ENCODE assay signal across 10 cellular contexts in genomic region chr2:67259581-67260347, GRCh38.
DNase-seq lines count a peak whose midpoint lies in the region; ATAC-seq, FAIRE-seq and TF ChIP-seq lines count a peak whose summit lies in the region.
"Had no signal": no experiment of that assay in that cellular context is flagged by ENCODE, and none has a peak within 500 bp of the region (broad histone marks: within the 10 kb centered on the region; RNA-seq: fewer than 3 reads in every experiment).

No MANE protein-coding gene starts in this region.

- no peak overlapping the region for H2BK5ac ChIP-seq in mesendoderm (ENCODE audit: low read length)

- peak overlapping the region in 2 of 3 donors; percentile 18 to 30 for H3K27ac ChIP-seq in right lobe of liver
- H3K27ac ChIP-seq in HepG2 (ENCODE audit: extremely low read length, insufficient read depth, low read length), result no peak overlapping the region
- peak overlapping the region; percentile 98 for H3K27ac ChIP-seq in astrocyte (ENCODE audit: low read depth, low read length)
- H3K27ac ChIP-seq in aorta (ENCODE audit: low read depth in 1 of 2, low read length in 2 of 2), result peak overlapping the region; percentile 38 to 99
- no peak overlapping the region for H3K27ac ChIP-seq in mesendoderm (ENCODE audit: low read depth, low read length)
- H3K27ac ChIP-seq in kidney (ENCODE audit: low read depth in 2 of 2, low read length in 2 of 2), result no peak overlapping the region

- no peak overlapping the region for H3K18ac ChIP-seq in mesendoderm (ENCODE audit: low read length)

- TF ChIP-seq CTCF in right lobe of liver (IDR thresholded peaks at IDR 0.05) (no peak), HepG2 (CRISPR knock-in tag; IDR thresholded peaks at IDR 0.05) (no peak), astrocyte (IDR thresholded peaks at IDR 0.05; ENCODE audit: insufficient read depth, low read depth, low read length) (no peak), kidney epithelial cell (IDR thresholded peaks at IDR 0.05; ENCODE audit: insufficient read depth, low read length, poor library complexity, severe bottlenecking) (no peak), kidney (IDR thresholded peaks at IDR 0.05; ENCODE audit: borderline replicate concordance, extremely low read depth, insufficient read depth) (no peak)

- no peaks in the 10 kb centered on the region for H4K20me1 ChIP-seq in HepG2 (ENCODE audit: insufficient read depth, low read length)
- H4K20me1 ChIP-seq in astrocyte (ENCODE audit: insufficient read depth, low read length), result no peaks in the 10 kb centered on the region

- no peaks in the 10 kb centered on the region for H3K9me3 ChIP-seq in right lobe of liver
- no peaks in the 10 kb centered on the region for H3K9me3 ChIP-seq in HepG2 (ENCODE audit: low read length)
- no peaks in the 10 kb centered on the region for H3K9me3 ChIP-seq in astrocyte (ENCODE audit: insufficient read depth, low read depth, low read length)
- no peaks in the 10 kb centered on the region for H3K9me3 ChIP-seq in aorta (ENCODE audit: control insufficient read depth, low read length)
- no peaks in the 10 kb centered on the region for H3K9me3 ChIP-seq in kidney (ENCODE audit: control insufficient read depth in 1 of 2, low read length in 2 of 2)

- H3K27ac Mint-ChIP-seq in astrocyte (ENCODE audit: unreplicated experiment), result peak overlapping the region; percentile 87
- H3K27ac Mint-ChIP-seq: CD4-positive, CD25-positive, alpha-beta regulatory T cell had no signal

- H3K4me1 Mint-ChIP-seq in astrocyte (ENCODE audit: low read depth, unreplicated experiment), result peaks cover 13% of the 10 kb centered on the region
- H3K4me1 Mint-ChIP-seq: CD4-positive, CD25-positive, alpha-beta regulatory T cell had no signal

- no peak for TF ChIP-seq RAD21 in HepG2 (CRISPR knock-in tag; IDR thresholded peaks at IDR 0.05)

- DNase-seq in right lobe of liver (no peak), HepG2 (ENCODE audit: low spot score) (no peak), astrocyte (ENCODE audit: low read depth) (peak; percentile 97), kidney epithelial cell (ENCODE audit: low read depth) (peak; percentile 65), aorta (peak; percentile 56 to 66), mesendoderm (no peak), nucleus accumbens (lab: John Stamatoyannopoulos, UW) (no peak), kidney (no peak)
- DNase-seq: CD4-positive, CD25-positive, alpha-beta regulatory T cell; NCI-H1092 had no signal

- no peaks in the 10 kb centered on the region for H3K4me1 ChIP-seq in right lobe of liver
- H3K4me1 ChIP-seq in HepG2 (ENCODE audit: insufficient read depth, low read length), result no peaks in the 10 kb centered on the region
- H3K4me1 ChIP-seq in astrocyte (ENCODE audit: insufficient read depth, low read length), result peaks cover 22% of the 10 kb centered on the region
- H3K4me1 ChIP-seq in aorta (ENCODE audit: control insufficient read depth in 1 of 2, insufficient read depth in 2 of 2, low read length in 2 of 2), result peaks cover 0 to 3% of the 10 kb centered on the region in 2 donors
- H3K4me1 ChIP-seq in mesendoderm (ENCODE audit: control insufficient read depth, low read depth, low read length), result no peaks in the 10 kb centered on the region
- no peaks in the 10 kb centered on the region for H3K4me1 ChIP-seq in kidney (ENCODE audit: control insufficient read depth in 1 of 2, insufficient read depth in 1 of 2, low read depth in 1 of 2, low read length in 2 of 2)

- no peak for ATAC-seq in right lobe of liver
- no peak for ATAC-seq in HepG2
- ATAC-seq in aorta (ENCODE audit: low FRiP score), result peak; percentile 60

- no peak overlapping the region for H2BK15ac ChIP-seq in mesendoderm (replicated peaks; ENCODE audit: low read depth)

- TF ChIP-seq EP300 in HepG2 (IDR thresholded peaks at IDR 0.05; ENCODE audit: low read depth in 2 of 2, low read length in 2 of 2) (no peak), HepG2 (CRISPR knock-in tag; IDR thresholded peaks at IDR 0.05; ENCODE audit: borderline replicate concordance) (no peak)

- no peaks in the 10 kb centered on the region for H3K9me3 Mint-ChIP-seq in astrocyte (ENCODE audit: unreplicated experiment)

- H3K56ac ChIP-seq in mesendoderm (ENCODE audit: low read length), result no peak overlapping the region

- H3K4ac ChIP-seq in mesendoderm (ENCODE audit: low read depth, low read length), result no peak overlapping the region

- H3K27me3 ChIP-seq in right lobe of liver (no peaks in the 10 kb centered on the region), HepG2 (ENCODE audit: control insufficient read depth in 1 of 2, insufficient read depth in 2 of 2, low read length in 2 of 2) (no peaks in the 10 kb centered on the region), astrocyte (ENCODE audit: insufficient read depth, low read length) (no peaks in the 10 kb centered on the region), kidney epithelial cell (ENCODE audit: control insufficient read depth, insufficient read depth, low read length) (no peaks in the 10 kb centered on the region), aorta (ENCODE audit: control insufficient read depth in 1 of 2, insufficient read depth in 2 of 2, low read length in 1 of 2) (no peaks in the 10 kb centered on the region), mesendoderm (ENCODE audit: insufficient read depth, low read length, poor library complexity) (no peaks in the 10 kb centered on the region)

- H3K9ac ChIP-seq in HepG2 (ENCODE audit: insufficient read depth, low read depth, low read length) (no peak overlapping the region), astrocyte (ENCODE audit: low read length) (peak overlapping the region; percentile 87), mesendoderm (ENCODE audit: low read length) (no peak overlapping the region), kidney (ENCODE audit: low read length in 2 of 2) (no peak overlapping the region)

- H2BK120ac ChIP-seq in mesendoderm (ENCODE audit: low read depth, low read length), result no peak overlapping the region

- no TSS peak for BruUV-seq in HepG2 (replicated peaks; lab: Mats Ljungman, UMichigan)

- H3K36me3 ChIP-seq in right lobe of liver (no peaks in the 10 kb centered on the region), HepG2 (replicated peaks in 1 of 2; ENCODE audit: control insufficient read depth in 1 of 2, insufficient read depth in 2 of 2, low read length in 2 of 2) (no peaks in the 10 kb centered on the region), astrocyte (ENCODE audit: insufficient read depth, low read length) (no peaks in the 10 kb centered on the region), kidney epithelial cell (ENCODE audit: control insufficient read depth, insufficient read depth, low read length) (no peaks in the 10 kb centered on the region), aorta (ENCODE audit: control insufficient read depth in 1 of 2, insufficient read depth in 2 of 2, low read length in 1 of 2) (no peaks in the 10 kb centered on the region), mesendoderm (ENCODE audit: control insufficient read depth, insufficient read depth, low read length) (no peaks in the 10 kb centered on the region), kidney (ENCODE audit: control insufficient read depth in 1 of 2, insufficient read depth in 2 of 2, low read length in 2 of 2) (no peaks in the 10 kb centered on the region)

- H2AK5ac ChIP-seq in mesendoderm (ENCODE audit: low read length), result no peak overlapping the region

- no peak overlapping the region for H4K8ac ChIP-seq in mesendoderm (ENCODE audit: low read depth, low read length)

- H3K4me3 ChIP-seq in right lobe of liver (no peak overlapping the region), HepG2 (replicated peaks in 1 of 3; ENCODE audit: insufficient read depth in 1 of 3, low read depth in 2 of 3, low read length in 3 of 3) (no peak overlapping the region), astrocyte (ENCODE audit: insufficient read depth, low read depth, low read length) (no peak overlapping the region), kidney epithelial cell (ENCODE audit: low read depth, low read length) (no peak overlapping the region), aorta (ENCODE audit: low read length in 2 of 2) (peak overlapping the region in 1 of 2 donors; percentile 66), mesendoderm (ENCODE audit: low read length) (no peak overlapping the region), kidney (ENCODE audit: low read length in 2 of 2) (no peak overlapping the region)

- no peak overlapping the region for H3K4me2 ChIP-seq in HepG2 (ENCODE audit: low read depth, low read length)
- H3K4me2 ChIP-seq in astrocyte (ENCODE audit: low read length), result peak overlapping the region; percentile 62
- H3K4me2 ChIP-seq in mesendoderm (ENCODE audit: low read length), result no peak overlapping the region

- no peak for TF ChIP-seq POLR2A in right lobe of liver (IDR thresholded peaks at IDR 0.05)
- no peak for TF ChIP-seq POLR2A in HepG2 (IDR thresholded peaks at IDR 0.05; ENCODE audit: insufficient read depth in 1 of 2, low read depth in 2 of 2, low read length in 2 of 2)

- no peaks in the 10 kb centered on the region for H3K79me1 ChIP-seq in mesendoderm (ENCODE audit: low read length)

- WGBS in right lobe of liver (ENCODE audit: insufficient coverage, low coverage, low lambda C conversion rate, missing lambda C conversion rate), result 54% methylated on average over 5 of the region's 5 CpGs
- WGBS in HepG2 (ENCODE audit: low lambda C conversion rate), result 9% methylated on average over 5 of the region's 5 CpGs
- WGBS in aorta, 2 donors, result 6 to 11% methylated on average over 5 of the region's 5 CpGs
- no CpG with 5 or more reads among the region's 5 CpGs for WGBS in mesendoderm (ENCODE audit: extremely low coverage, insufficient coverage, low lambda C conversion rate)

- H3K79me2 ChIP-seq in HepG2 (ENCODE audit: insufficient read depth, low read length), result no peaks in the 10 kb centered on the region
- no peaks in the 10 kb centered on the region for H3K79me2 ChIP-seq in astrocyte (ENCODE audit: insufficient read depth, low read length)
- H3K79me2 ChIP-seq in mesendoderm (ENCODE audit: control insufficient read depth, insufficient read depth, low read length), result no peaks in the 10 kb centered on the region

- no peaks in the 10 kb centered on the region for H3K27me3 Mint-ChIP-seq in astrocyte (ENCODE audit: low read depth, unreplicated experiment)
- H3K27me3 Mint-ChIP-seq: CD4-positive, CD25-positive, alpha-beta regulatory T cell had no signal

- intact Hi-C loops in right lobe of liver (cut with DNase I), result no loop called here
- intact Hi-C loops in HepG2 (cut with micrococcal nuclease; ENCODE audit: unreplicated experiment), result no loop called here
- intact Hi-C loops in aorta (cut with DNase I), result loop anchor here (5.0 to 10.0 kb wide), 3 partner anchors 58 to 135 kb away; partner anchors contain the start of gene ETAA1 (in 1 of the 2)
- intact Hi-C loops in kidney (cut with DNase I), result no loop called here

- no peak overlapping the region for H3K4me3 Mint-ChIP-seq in astrocyte (ENCODE audit: unreplicated experiment)
- H3K4me3 Mint-ChIP-seq: CD4-positive, CD25-positive, alpha-beta regulatory T cell had no signal

- H3K36me3 Mint-ChIP-seq in astrocyte (ENCODE audit: low read depth, unreplicated experiment), result no peaks in the 10 kb centered on the region
- H3K36me3 Mint-ChIP-seq: CD4-positive, CD25-positive, alpha-beta regulatory T cell had no signal

- no peak overlapping the region for H3K23ac ChIP-seq in mesendoderm (ENCODE audit: low read length)

- H2AFZ ChIP-seq in HepG2 (ENCODE audit: low read length) (no peak overlapping the region), astrocyte (ENCODE audit: low read depth, low read length) (no peak overlapping the region)

- in situ Hi-C loops in HepG2 (cut with HindIII; ENCODE audit: extremely low pct_ligation_motif_present, low pct_unique_long_range_greater_than_20kb), result no loop called here

- FAIRE-seq in HepG2 (lab: Jason Lieb, UNC), result no peak
- peak; percentile 98 for FAIRE-seq in astrocyte (lab: Jason Lieb, UNC)
- no peak for FAIRE-seq in kidney (lab: Jason Lieb, UNC)

- CTCF ChIA-PET in HepG2 (lab: Yijun Ruan, JAX; ENCODE audit: low intra/inter-chr PET ratio, low total read pairs), result no interaction called here

- no peak overlapping the region for H4K5ac ChIP-seq in mesendoderm (ENCODE audit: low read length)

- POLR2A ChIA-PET in HepG2 (lab: Yijun Ruan, JAX), result no interaction called here

Comparison
In these comparisons a context has a peak if more than half of its experiments do, and no peak if none do; other contexts are left out.
1. H3K27ac ChIP-seq: peak in right lobe of liver (2 of 3), astrocyte (single experiment) and aorta (2 of 2); none in HepG2 (single experiment), mesendoderm (single experiment) and kidney (0 of 2).
2. DNase-seq: peak in astrocyte (single experiment), kidney epithelial cell (single experiment) and aorta (2 of 2); none in right lobe of liver (0 of 3), HepG2 (single experiment), mesendoderm (single experiment), nucleus accumbens (0 of 56) and kidney (single experiment).
3. intact Hi-C loops: an anchor here in aorta (5.0 to 10.0 kb wide); none called in right lobe of liver, HepG2 and kidney.